ENCODE assay signal across 1 cellular context in the genomic region with DNA sequence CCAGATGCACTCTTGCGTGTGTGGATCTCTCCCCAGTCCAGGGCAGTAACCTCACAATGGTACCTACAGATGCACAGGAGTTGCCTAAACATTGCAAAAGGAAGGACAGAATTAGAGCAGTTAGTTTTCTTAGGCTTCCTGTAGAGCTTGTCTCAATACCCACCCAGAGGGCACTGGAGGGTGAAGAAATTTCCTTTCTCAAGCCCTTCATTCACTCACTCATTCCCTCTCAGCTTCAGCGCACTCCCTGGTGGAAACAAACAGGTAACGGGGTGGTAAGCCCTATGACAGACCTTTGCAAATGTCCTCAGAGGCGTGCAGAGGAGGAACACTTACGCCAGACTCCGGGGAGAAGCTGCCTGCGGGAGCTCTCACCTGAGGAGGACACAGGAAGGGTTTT.
TF ChIP-seq lines count a peak whose summit lies in the region.

No MANE protein-coding gene starts in this region.

TF ChIP-seq in GM23338, 12 proteins besides CTCF, POLR2A, EP300 and RAD21 (continued from another document):
- TF ChIP-seq EZH2phosphoT487 (IDR thresholded peaks at IDR 0.05; ENCODE audit: unreplicated experiment): no peak
- TF ChIP-seq ZNF114 (CRISPR knock-in tag; IDR thresholded peaks at IDR 0.05): no peak
- TF ChIP-seq, protein P1, sequence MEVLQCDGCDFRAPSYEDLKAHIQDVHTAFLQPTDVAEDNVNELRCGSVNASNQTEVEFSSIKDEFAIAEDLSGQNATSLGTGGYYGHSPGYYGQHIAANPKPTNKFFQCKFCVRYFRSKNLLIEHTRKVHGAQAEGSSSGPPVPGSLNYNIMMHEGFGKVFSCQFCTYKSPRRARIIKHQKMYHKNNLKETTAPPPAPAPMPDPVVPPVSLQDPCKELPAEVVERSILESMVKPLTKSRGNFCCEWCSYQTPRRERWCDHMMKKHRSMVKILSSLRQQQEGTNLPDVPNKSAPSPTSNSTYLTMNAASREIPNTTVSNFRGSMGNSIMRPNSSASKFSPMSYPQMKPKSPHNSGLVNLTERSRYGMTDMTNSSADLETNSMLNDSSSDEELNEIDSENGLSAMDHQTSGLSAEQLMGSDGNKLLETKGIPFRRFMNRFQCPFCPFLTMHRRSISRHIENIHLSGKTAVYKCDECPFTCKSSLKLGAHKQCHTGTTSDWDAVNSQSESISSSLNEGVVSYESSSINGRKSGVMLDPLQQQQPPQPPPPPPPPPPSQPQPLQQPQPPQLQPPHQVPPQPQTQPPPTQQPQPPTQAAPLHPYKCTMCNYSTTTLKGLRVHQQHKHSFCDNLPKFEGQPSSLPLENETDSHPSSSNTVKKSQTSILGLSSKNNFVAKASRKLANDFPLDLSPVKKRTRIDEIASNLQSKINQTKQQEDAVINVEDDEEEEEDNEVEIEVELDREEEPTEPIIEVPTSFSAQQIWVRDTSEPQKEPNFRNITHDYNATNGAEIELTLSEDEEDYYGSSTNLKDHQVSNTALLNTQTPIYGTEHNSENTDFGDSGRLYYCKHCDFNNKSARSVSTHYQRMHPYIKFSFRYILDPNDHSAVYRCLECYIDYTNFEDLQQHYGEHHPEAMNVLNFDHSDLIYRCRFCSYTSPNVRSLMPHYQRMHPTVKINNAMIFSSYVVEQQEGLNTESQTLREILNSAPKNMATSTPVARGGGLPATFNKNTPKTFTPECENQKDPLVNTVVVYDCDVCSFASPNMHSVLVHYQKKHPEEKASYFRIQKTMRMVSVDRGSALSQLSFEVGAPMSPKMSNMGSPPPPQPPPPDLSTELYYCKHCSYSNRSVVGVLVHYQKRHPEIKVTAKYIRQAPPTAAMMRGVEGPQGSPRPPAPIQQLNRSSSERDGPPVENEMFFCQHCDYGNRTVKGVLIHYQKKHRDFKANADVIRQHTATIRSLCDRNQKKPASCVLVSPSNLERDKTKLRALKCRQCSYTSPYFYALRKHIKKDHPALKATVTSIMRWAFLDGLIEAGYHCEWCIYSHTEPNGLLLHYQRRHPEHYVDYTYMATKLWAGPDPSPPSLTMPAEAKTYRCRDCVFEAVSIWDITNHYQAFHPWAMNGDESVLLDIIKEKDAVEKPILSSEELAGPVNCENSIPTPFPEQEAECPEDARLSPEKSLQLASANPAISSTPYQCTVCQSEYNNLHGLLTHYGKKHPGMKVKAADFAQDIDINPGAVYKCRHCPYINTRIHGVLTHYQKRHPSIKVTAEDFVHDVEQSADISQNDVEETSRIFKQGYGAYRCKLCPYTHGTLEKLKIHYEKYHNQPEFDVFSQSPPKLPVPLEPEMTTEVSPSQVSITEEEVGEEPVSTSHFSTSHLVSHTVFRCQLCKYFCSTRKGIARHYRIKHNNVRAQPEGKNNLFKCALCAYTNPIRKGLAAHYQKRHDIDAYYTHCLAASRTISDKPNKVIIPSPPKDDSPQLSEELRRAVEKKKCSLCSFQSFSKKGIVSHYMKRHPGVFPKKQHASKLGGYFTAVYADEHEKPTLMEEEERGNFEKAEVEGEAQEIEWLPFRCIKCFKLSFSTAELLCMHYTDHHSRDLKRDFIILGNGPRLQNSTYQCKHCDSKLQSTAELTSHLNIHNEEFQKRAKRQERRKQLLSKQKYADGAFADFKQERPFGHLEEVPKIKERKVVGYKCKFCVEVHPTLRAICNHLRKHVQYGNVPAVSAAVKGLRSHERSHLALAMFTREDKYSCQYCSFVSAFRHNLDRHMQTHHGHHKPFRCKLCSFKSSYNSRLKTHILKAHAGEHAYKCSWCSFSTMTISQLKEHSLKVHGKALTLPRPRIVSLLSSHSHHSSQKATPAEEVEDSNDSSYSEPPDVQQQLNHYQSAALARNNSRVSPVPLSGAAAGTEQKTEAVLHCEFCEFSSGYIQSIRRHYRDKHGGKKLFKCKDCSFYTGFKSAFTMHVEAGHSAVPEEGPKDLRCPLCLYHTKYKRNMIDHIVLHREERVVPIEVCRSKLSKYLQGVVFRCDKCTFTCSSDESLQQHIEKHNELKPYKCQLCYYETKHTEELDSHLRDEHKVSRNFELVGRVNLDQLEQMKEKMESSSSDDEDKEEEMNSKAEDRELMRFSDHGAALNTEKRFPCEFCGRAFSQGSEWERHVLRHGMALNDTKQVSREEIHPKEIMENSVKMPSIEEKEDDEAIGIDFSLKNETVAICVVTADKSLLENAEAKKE (CRISPR knock-in tag; IDR thresholded peaks at IDR 0.05): no peak
- no peak for TF ChIP-seq ZNF331 (CRISPR knock-in tag; IDR thresholded peaks at IDR 0.05; ENCODE audit: low read depth)
